ENCODE assay signal across 8 cellular contexts in genomic region chr16:67226804-67227566, GRCh38. TPM values are rescaled to one million over a fixed set of nuclear protein-coding genes. Genes with fewer than 3 reads are reported as not detected.
A peak's percentile ranks its signal among the peaks of the same experiment; 100 is the strongest.
DNase-seq lines count a peak whose midpoint lies in the region; FAIRE-seq and TF ChIP-seq lines count a peak whose summit lies in the region.

TSS of gene TMEM208 (plus strand) at chr16:67227130. CDS start at chr16:67227219, 89 bp downstream.

- no peak within 1 kb of the TSS for H2BK120ac ChIP-seq in neuronal stem cell (ENCODE audit: low read depth, low read length)

- H3K9me3 ChIP-seq in HEK293 (ENCODE audit: control insufficient read depth, insufficient read depth, low read depth, low read length) (no peaks in the 10 kb centered on the region), neuronal stem cell (replicated peaks in 1 of 2; ENCODE audit: control insufficient read depth in 2 of 2, insufficient read depth in 1 of 2, low read depth in 1 of 2, low read length in 2 of 2) (no peaks in the 10 kb centered on the region)

- no peak within 1 kb of the TSS for H4K8ac ChIP-seq in neuronal stem cell (ENCODE audit: low read depth, low read length)

- TF ChIP-seq CTCF in HEK293 (tag by site-specific recombination; IDR thresholded peaks at IDR 0.05) = peak; percentile 83
- TF ChIP-seq CTCF in subcutaneous adipose tissue (IDR thresholded peaks at IDR 0.05; ENCODE audit: low read depth) = no peak

- peak within 1 kb of the TSS; percentile 42 for H3K14ac ChIP-seq in neuronal stem cell (ENCODE audit: low read length)

- no peak within 1 kb of the TSS for H2AK5ac ChIP-seq in neuronal stem cell (ENCODE audit: low read depth, low read length)

- no CpG with 5 or more reads among the region's 46 CpGs for WGBS in neuronal stem cell (ENCODE audit: extremely low coverage in 2 of 2, insufficient read length in 2 of 2, insufficient replicate concordance in 1 of 2), 2 donors

- peak within 1 kb of the TSS; percentile 94 for H3K18ac ChIP-seq in neuronal stem cell (ENCODE audit: low read length)

- POLR2A ChIA-PET in HEK293 (lab: Yijun Ruan, JAX) = interaction anchor here (0.5 to 10.0 kb wide), 16 partner anchors 9 to 209 kb away, joined by 3 to 109 read pairs (median 5); partner anchors contain the start of genes FHOD1, KCTD19, LRRC36 and SLC9A5

- DNase-seq in GF-D8 (lab: John Stamatoyannopoulos, UW) (peak; percentile 90), MV-4-11 (lab: John Stamatoyannopoulos, UW) (peak; percentile 99), SK-MEL-5 (ENCODE audit: low read depth, low spot score) (peak; percentile 98), frontal cortex (ENCODE audit: low spot score in 2 of 2) (peak; percentile 95 to 98), neuronal stem cell (ENCODE audit: low spot score) (peak; percentile 99)
- DNase-seq in activated naive CD4-positive, alpha-beta T cell treated with Interleukin-2 at 50 U/mL for 16 hours = peak; percentile 98

- H3K4me3 ChIP-seq in HEK293 (ENCODE audit: low read depth, low read length) (peak within 1 kb of the TSS; percentile 93), neuronal stem cell (ENCODE audit: low read length in 2 of 2) (peak within 1 kb of the TSS; percentile 80 to 97)

- H2AFZ ChIP-seq in neuronal stem cell (ENCODE audit: low read length) = peak within 1 kb of the TSS; percentile 91

- CTCF ChIA-PET in HEK293 (lab: Yijun Ruan, JAX) = interaction anchor here (0.7 to 1.1 kb wide), 10 partner anchors 12 to 239 kb away, joined by 3 to 4 read pairs (median 3); partner anchors contain the start of gene ZDHHC1

- H2BK5ac ChIP-seq in neuronal stem cell (ENCODE audit: low read length) = peak within 1 kb of the TSS; percentile 4

- H3K23ac ChIP-seq in neuronal stem cell (ENCODE audit: low read depth, low read length, poor library complexity) = peak within 1 kb of the TSS; percentile 45

- in situ Hi-C loops in SK-MEL-5 (cut with HindIII; ENCODE audit: low pct_unique_long_range_greater_than_20kb, low sequenced_read_pairs) = no loop called here

- H3K27me3 ChIP-seq in neuronal stem cell (ENCODE audit: control insufficient read depth in 3 of 3, insufficient read depth in 3 of 3, low read depth in 1 of 3, low read length in 3 of 3) = peaks cover 0 to 2% (median 0%) of the 10 kb centered on the region in 3 experiments

- H2BK12ac ChIP-seq in neuronal stem cell (ENCODE audit: low read length) = no peak within 1 kb of the TSS

- H3K27ac ChIP-seq in HEK293 (ENCODE audit: extremely low read depth, low read depth, low read length) (no peak within 1 kb of the TSS; the same call in 1 of the 2 replicates), neuronal stem cell (replicated peaks; ENCODE audit: low read length) (no peak within 1 kb of the TSS)

- H3K4me1 ChIP-seq in HEK293 (ENCODE audit: control insufficient read depth, insufficient read depth, low read length) (no peaks in the 10 kb centered on the region), neuronal stem cell (ENCODE audit: control insufficient read depth in 2 of 2, insufficient read depth in 1 of 2, low read depth in 1 of 2, low read length in 2 of 2) (peaks cover 10 to 13% of the 10 kb centered on the region in 2 donors)

- no peak within 1 kb of the TSS for H3K4ac ChIP-seq in neuronal stem cell (ENCODE audit: low read length)

- H4K91ac ChIP-seq in neuronal stem cell (ENCODE audit: low read depth, low read length, poor library complexity) = no peak within 1 kb of the TSS

- peak within 1 kb of the TSS; percentile 88 for H3K9ac ChIP-seq in neuronal stem cell (ENCODE audit: low read depth, low read length, poor library complexity)

- FAIRE-seq in frontal cortex (lab: Jason Lieb, UNC) = no peak

- H2BK15ac ChIP-seq in neuronal stem cell (ENCODE audit: low read length) = no peak within 1 kb of the TSS

- H3K36me3 ChIP-seq in HEK293 (ENCODE audit: control insufficient read depth in 2 of 2, insufficient read depth in 1 of 2, low read length in 2 of 2) = peaks cover under 1 to 45% of the 10 kb centered on the region in 2 experiments; a peak in 2 of 3 replicates
- H3K36me3 ChIP-seq in neuronal stem cell (replicated peaks in 1 of 2; ENCODE audit: control insufficient read depth in 2 of 2, insufficient read depth in 2 of 2, low read length in 2 of 2) = peaks cover 28 to 47% of the 10 kb centered on the region in 2 donors

- peaks cover 7% of the 10 kb centered on the region for H3K79me1 ChIP-seq in neuronal stem cell (ENCODE audit: low read depth, low read length)

- peak within 1 kb of the TSS; percentile 92 for H3K4me2 ChIP-seq in neuronal stem cell (ENCODE audit: insufficient read depth, low read length, poor library complexity, severe bottlenecking)

TF ChIP-seq in HEK293, 187 proteins besides CTCF, POLR2A, EP300 and RAD21 (continues in another document):
- TF ChIP-seq ZNF398 (tag by site-specific recombination; IDR thresholded peaks at IDR 0.05) (no peak), ZNF529 (tag by site-specific recombination; IDR thresholded peaks at IDR 0.05; ENCODE audit: insufficient replicate concordance) (no peak), ZFP69B (tag by site-specific recombination; IDR thresholded peaks at IDR 0.05) (no peak), PBX3 (CRISPR knock-in tag; IDR thresholded peaks at IDR 0.05) (peak; percentile 32; the same call in 1 of the 2 replicates), ZNF639 (tag by site-specific recombination; IDR thresholded peaks at IDR 0.05) (no peak), ZNF837 (tag by site-specific recombination; IDR thresholded peaks at IDR 0.05) (no peak), ZNF324 (tag by site-specific recombination; IDR thresholded peaks at IDR 0.05) (0 out of 2 replicates have a peak, but pooled peaks have one; percentile 44), INSM2 (tag by site-specific recombination; IDR thresholded peaks at IDR 0.05) (no peak)

RNA-seq across cellular contexts. Expression of gene TMEM208, which starts in this region (rescaled TPM):
- 60.7 and 75.5 TPM in 2 replicates for total RNA-seq in SK-MEL-5 (2014; rRNA removed; shearing (Covaris generic))
- 89.7 and 128 TPM in 2 replicates for polyA plus RNA-seq in SK-MEL-5 (2015; cell fraction: cytosol; rRNA removed)
- 33.9 and 37.1 TPM in 2 replicates for polyA plus RNA-seq in SK-MEL-5 (2015; cell fraction: nucleus; rRNA removed)
- total RNA-seq in frontal cortex = 21.2 TPM
- 22.6 TPM for polyA plus RNA-seq in neuronal stem cell (2013, experiment 1 of 2)
- 21.1 TPM for polyA plus RNA-seq in neuronal stem cell (2013, experiment 2 of 2)
- 10 to 100 TPM; 21.9 to 36.1 (median 33.3) TPM for total RNA-seq in subcutaneous adipose tissue
